In genomic region chr14:91354979-91355685, GRCh38 we compare ENCODE assay signal across 8 cellular contexts.
DNase-seq lines count a peak whose midpoint lies in the region; ATAC-seq and TF ChIP-seq lines count a peak whose summit lies in the region.

No MANE protein-coding gene starts in this region.

- H3K36me3 ChIP-seq in BLaER1 treated with 17β-estradiol and CSF1 and Interleukin-3, amounts not matched to agents 10 nM and 100 nM, result peaks cover 0 to 35% (median 19%) of the 10 kb centered on the region in 11 experiments; a peak in 17 of 22 replicates
- no peaks in the 10 kb centered on the region for H3K36me3 ChIP-seq in SU-DHL-6 (ENCODE audit: low read length)

- peaks cover 0 to 5% (median 0%) of the 10 kb centered on the region in 11 experiments; a peak in 1 of 22 replicates for H3K27me3 ChIP-seq in BLaER1 treated with 17β-estradiol and CSF1 and Interleukin-3, amounts not matched to agents 10 nM and 100 nM
- no peaks in the 10 kb centered on the region for H3K27me3 ChIP-seq in SU-DHL-6 (ENCODE audit: low read length)

- peak overlapping the region in 7 of 10 experiments; percentile 22 to 47 (median 28); a peak in 11 of 20 replicates for H3K4me3 ChIP-seq in BLaER1 treated with 17β-estradiol and CSF1 and Interleukin-3, amounts not matched to agents 10 nM and 100 nM
- peak overlapping the region; percentile 30 for H3K4me3 ChIP-seq in SU-DHL-6 (ENCODE audit: insufficient read depth, low read length, poor library complexity, severe bottlenecking)

- H3K4me3 Mint-ChIP-seq in endothelial cell (ENCODE audit: unreplicated experiment), result no peak overlapping the region
- peak overlapping the region; percentile 75 to 82 for H3K4me3 Mint-ChIP-seq in stimulated activated naive B cell treated with anti-CD40 and anti-IgM and Interleukin-4, amounts not matched to agents 10 μg/mL and 1 μg/mL and 100 μg/mL, for 72 hours

- H3K4me1 Mint-ChIP-seq in endothelial cell (ENCODE audit: unreplicated experiment), result peaks cover 8% of the 10 kb centered on the region
- peaks cover 61 to 84% of the 10 kb centered on the region in 2 donors for H3K4me1 Mint-ChIP-seq in stimulated activated naive B cell treated with anti-CD40 and anti-IgM and Interleukin-4, amounts not matched to agents 10 μg/mL and 1 μg/mL and 100 μg/mL, for 72 hours

- no peaks in the 10 kb centered on the region for H3K9me3 ChIP-seq in BLaER1 treated with 17β-estradiol and CSF1 and Interleukin-3, amounts not matched to agents 10 nM and 100 nM (replicated peaks in 1 of 11)
- no peaks in the 10 kb centered on the region for H3K9me3 ChIP-seq in SU-DHL-6 (ENCODE audit: insufficient read depth, low read length)

- peak; percentile 80 for TF ChIP-seq CTCF in SU-DHL-6 (IDR thresholded peaks at IDR 0.05; ENCODE audit: insufficient read depth, low read length, poor library complexity, severe bottlenecking)
- TF ChIP-seq CTCF in endothelial cell (IDR thresholded peaks at IDR 0.05; ENCODE audit: unreplicated experiment), result peak; percentile 69

- peaks cover 66% of the 10 kb centered on the region for H3F3A ChIP-seq in SU-DHL-6 (ENCODE audit: insufficient read depth)

- CTCF ChIA-PET in HEK293T (lab: Yijun Ruan, JAX), result interaction anchor here (0.6 to 2.2 kb wide), 7 partner anchors 15 to 94 kb away, joined by 3 to 10 read pairs (median 4); partner anchors contain the start of gene CCDC88C

- H3K9me3 Mint-ChIP-seq in endothelial cell (ENCODE audit: unreplicated experiment), result no peaks in the 10 kb centered on the region
- no peaks in the 10 kb centered on the region for H3K9me3 Mint-ChIP-seq in stimulated activated naive B cell treated with anti-CD40 and anti-IgM and Interleukin-4, amounts not matched to agents 10 μg/mL and 1 μg/mL and 100 μg/mL, for 72 hours

- H3K4me1 ChIP-seq in BLaER1 treated with 17β-estradiol and CSF1 and Interleukin-3, amounts not matched to agents 10 nM and 100 nM, result peaks cover 82 to 99% (median 96%) of the 10 kb centered on the region in 10 experiments

- DNase-seq in HEK293T (ENCODE audit: extremely low spot score), result peak; percentile 49
- peak; percentile 71 for DNase-seq in endothelial cell (ENCODE audit: low spot score)
- DNase-seq in stimulated activated naive B cell treated with anti-CD40 and anti-IgM and Interleukin-4, amounts not matched to agents 10 μg/mL and 1 μg/mL and 100 μg/mL, for 72 hours, result no peak
- no peak for DNase-seq in pons (ENCODE audit: low spot score)
- DNase-seq in left cardiac atrium, result no peak
- DNase-seq in DMS79 (lab: John Stamatoyannopoulos, UW), result no peak

- intact Hi-C loops in left cardiac atrium (cut with DNase I), result no loop called here

- peaks cover 19% of the 10 kb centered on the region for H3K36me3 Mint-ChIP-seq in endothelial cell (ENCODE audit: low read depth, unreplicated experiment)
- peaks cover 46 to 65% of the 10 kb centered on the region in 2 donors for H3K36me3 Mint-ChIP-seq in stimulated activated naive B cell treated with anti-CD40 and anti-IgM and Interleukin-4, amounts not matched to agents 10 μg/mL and 1 μg/mL and 100 μg/mL, for 72 hours

- peaks cover 0 to 96% (median 68%) of the 10 kb centered on the region in 11 experiments; a peak in 18 of 22 replicates for H4K20me1 ChIP-seq in BLaER1 treated with 17β-estradiol and CSF1 and Interleukin-3, amounts not matched to agents 10 nM and 100 nM
- H4K20me1 ChIP-seq in SU-DHL-6 (ENCODE audit: low read depth, low read length), result no peaks in the 10 kb centered on the region

- H3K27ac ChIP-seq in BLaER1 treated with 17β-estradiol and CSF1 and Interleukin-3, amounts not matched to agents 10 nM and 100 nM, result peak overlapping the region in 8 of 11 experiments; percentile 3 to 66 (median 25); a peak in 11 of 22 replicates
- peak overlapping the region; percentile 99 for H3K27ac ChIP-seq in SU-DHL-6 (ENCODE audit: low read depth, low read length)

- H3K9me2 ChIP-seq in SU-DHL-6 (replicated peaks; ENCODE audit: insufficient read depth, low read length), result no peaks in the 10 kb centered on the region

- no peak overlapping the region for H2AFZ ChIP-seq in SU-DHL-6 (ENCODE audit: low read depth, low read length, severe bottlenecking)

- H3K79me2 ChIP-seq in SU-DHL-6 (ENCODE audit: insufficient read depth, low read length), result peaks cover 71% of the 10 kb centered on the region

- H3K4me2 ChIP-seq in BLaER1 treated with 17β-estradiol and CSF1 and Interleukin-3, amounts not matched to agents 10 nM and 100 nM, result peak overlapping the region; percentile 69 to 96 (median 85)
- H3K4me2 ChIP-seq in SU-DHL-6 (ENCODE audit: low read depth, low read length, poor library complexity, severe bottlenecking), result peak overlapping the region; percentile 84

- H3K27ac Mint-ChIP-seq in endothelial cell (ENCODE audit: unreplicated experiment), result no peak overlapping the region
- H3K27ac Mint-ChIP-seq in stimulated activated naive B cell treated with anti-CD40 and anti-IgM and Interleukin-4, amounts not matched to agents 10 μg/mL and 1 μg/mL and 100 μg/mL, for 72 hours, result peak overlapping the region; percentile 14

- H3K27me3 Mint-ChIP-seq in endothelial cell (ENCODE audit: unreplicated experiment), result peaks cover 6% of the 10 kb centered on the region
- no peaks in the 10 kb centered on the region for H3K27me3 Mint-ChIP-seq in stimulated activated naive B cell treated with anti-CD40 and anti-IgM and Interleukin-4, amounts not matched to agents 10 μg/mL and 1 μg/mL and 100 μg/mL, for 72 hours

- peak; percentile 52 to 57 for ATAC-seq in stimulated activated naive B cell treated with anti-CD40 and anti-IgM and Interleukin-4, amounts not matched to agents 10 μg/mL and 1 μg/mL and 100 μg/mL, for 72 hours (replicated peaks)
- ATAC-seq in left cardiac atrium, result no peak

- POLR2A ChIA-PET in HEK293T (lab: Yijun Ruan, JAX), result interaction anchor here (1.8 kb wide), 1 partner anchor 63 kb away, joined by 9 read pairs; the partner anchor contains the start of gene CCDC88C

- peak overlapping the region; percentile 23 to 66 (median 51); a peak in 17 of 22 replicates for H3K9ac ChIP-seq in BLaER1 treated with 17β-estradiol and CSF1 and Interleukin-3, amounts not matched to agents 10 nM and 100 nM
- H3K9ac ChIP-seq in SU-DHL-6 (ENCODE audit: low read length), result peak overlapping the region; percentile 67

TF ChIP-seq in HEK293T, 16 proteins besides CTCF, POLR2A, EP300 and RAD21:
- TF ChIP-seq FOXM1 (IDR thresholded peaks at IDR 0.05; ENCODE audit: borderline replicate concordance), result no peak
- no peak for TF ChIP-seq HDGF (IDR thresholded peaks at IDR 0.05; ENCODE audit: borderline replicate concordance)
- TF ChIP-seq TARDBP (IDR thresholded peaks at IDR 0.05), result no peak
- TF ChIP-seq BHLHE40 (IDR thresholded peaks at IDR 0.05; ENCODE audit: borderline replicate concordance), result no peak
- TF ChIP-seq L3MBTL2 (conservative IDR thresholded peaks at IDR 0.05), result no peak
- TF ChIP-seq FOXK2 (IDR thresholded peaks at IDR 0.05), result no peak
- TF ChIP-seq ARNT (IDR thresholded peaks at IDR 0.05), result no peak
- no peak for TF ChIP-seq LEF1 (IDR thresholded peaks at IDR 0.05; ENCODE audit: borderline replicate concordance)
TF ChIP-seq in HEK293T: peak in this region for 0.

Comparison
In these comparisons a context has a peak if more than half of its experiments do, and no peak if none do; other contexts are left out.
1. DNase-seq: peak in HEK293T (single experiment) and endothelial cell (single experiment); none in stimulated activated naive B cell treated with anti-CD40 and anti-IgM and Interleukin-4, amounts not matched to agents 10 μg/mL and 1 μg/mL and 100 μg/mL, for 72 hours (single experiment), pons (single experiment), left cardiac atrium (single experiment) and DMS79 (single experiment).
2. ATAC-seq: peak in stimulated activated naive B cell treated with anti-CD40 and anti-IgM and Interleukin-4, amounts not matched to agents 10 μg/mL and 1 μg/mL and 100 μg/mL, for 72 hours (2 of 2); none in left cardiac atrium (0 of 2).